ENCODE assay signal across 36 cellular contexts in genomic region chr6:119584088-119584487, GRCh38.
"Had no signal": no experiment of that assay in that cellular context is flagged by ENCODE, and none has a peak within 500 bp of the region (broad histone marks: within the 10 kb centered on the region; RNA-seq: fewer than 3 reads in every experiment).

No MANE protein-coding gene starts in this region.

- FAIRE-seq: astrocyte, bronchial epithelial cell, TTC549 had no signal

- H3K9ac ChIP-seq: SK-N-SH had no signal

- H3K27ac ChIP-seq: adrenal gland, Peyer's patch, SJSA1 had no signal

- DNase-seq: activated CD4-positive, alpha-beta memory T cell treated with anti-CD3 and anti-CD28 coated beads for 36 hours; activated CD4-positive, alpha-beta T cell treated with anti-CD3 and anti-CD28 coated beads for 36 hours; activated CD4-positive, alpha-beta T cell treated with anti-CD3 and anti-CD28 coated beads, Interleukin-2, amount 50 U/mL, for 1 hour; activated CD8-positive, alpha-beta memory T cell treated with anti-CD3 and anti-CD28 coated beads, Interleukin-2, amount 50 U/mL, for 4 hours; activated gamma-delta T cell treated with Interleukin-2 at 50 U/mL for 16 hours; activated naive CD4-positive, alpha-beta T cell treated with anti-CD3 and anti-CD28 coated beads for 36 hours; activated T-cell treated with anti-CD3 and anti-CD28 coated beads for 4 hours; activated T-cell treated with anti-CD3 and anti-CD28 coated beads, Interleukin-2, amount 50 U/mL, for 4 hours; adrenal gland; caudate nucleus; cerebellar nuclear complex; NCI-H1092 treated with DMSO at 0.1 percent for 48 hours; NCI-H146; NCI-H187; NCI-H2029 treated with DMSO at 0.1 percent for 48 hours; NCI-H2107; NCI-H2171; NCI-H510A; NCI-H526; NCI-H774; PC-3; Peyer's patch; RPMI8226; SHP77 treated with DMSO at 0.1 percent for 48 hours; SK-N-SH had no signal

- H3K4me3 Mint-ChIP-seq: activated CD4-positive, alpha-beta memory T cell treated with anti-CD3 and anti-CD28 coated beads for 36 hours; activated CD4-positive, alpha-beta T cell treated with anti-CD3 and anti-CD28 coated beads for 36 hours; activated naive CD4-positive, alpha-beta T cell treated with anti-CD3 and anti-CD28 coated beads for 36 hours; activated T-cell treated with anti-CD3 and anti-CD28 coated beads, Interleukin-2, amount 50 U/mL, for 4 hours; activated T-helper 1 cell treated with anti-CD3 and anti-CD28 coated beads, Interleukin-12 subunit alpha, Interleukin-12 subunit beta, Interleukin-2, Interleukin-4 antibody, amounts not matched to agents 30 ng/mL and 10 ng/mL and 1 ng/mL, durations not matched to agents 14 hours and 24 hours and 36 hours; brain; T-helper 1 cell treated with Interleukin-12 subunit alpha and Interleukin-12 subunit beta and Interleukin-4 antibody, amounts not matched to agents 30 μg/mL and 1 μg/mL, for 36 hours; T-helper 2 cell treated with Interferon-gamma antibody and Interleukin-4, amounts not matched to agents 5 μg/mL and 100 μg/mL, for 36 hours; WTC11 had no signal

- H3K27me3 ChIP-seq: adrenal gland, Peyer's patch, SJSA1 had no signal

- ATAC-seq: activated CD4-positive, alpha-beta T cell treated with anti-CD3 and anti-CD28 coated beads for 36 hours; activated CD4-positive, CD25-positive, alpha-beta regulatory T cell treated with anti-CD3 and anti-CD28 coated beads, Interleukin-2, amount 50 U/mL, for 24 hours; activated naive CD4-positive, alpha-beta T cell treated with anti-CD3 and anti-CD28 coated beads, Interleukin-2, amount 50 U/mL, for 72 hours; activated T-cell treated with anti-CD3 and anti-CD28 coated beads, Interleukin-2, amount 50 U/mL, for 4 hours; PC-3; WTC11 had no signal

- H3K9me3 ChIP-seq: adrenal gland, Peyer's patch, SK-N-SH had no signal

- H3K4me3 ChIP-seq: adrenal gland, Peyer's patch, SJSA1 had no signal

- H3K27me3 Mint-ChIP-seq: activated CD4-positive, alpha-beta memory T cell treated with anti-CD3 and anti-CD28 coated beads for 36 hours; activated CD4-positive, alpha-beta T cell treated with anti-CD3 and anti-CD28 coated beads for 36 hours; brain had no signal

- H3K27ac Mint-ChIP-seq: activated CD4-positive, alpha-beta memory T cell treated with anti-CD3 and anti-CD28 coated beads for 36 hours; activated CD4-positive, alpha-beta T cell treated with anti-CD3 and anti-CD28 coated beads for 36 hours; activated naive CD4-positive, alpha-beta T cell treated with anti-CD3 and anti-CD28 coated beads for 36 hours; activated naive CD4-positive, alpha-beta T cell treated with anti-CD3 and anti-CD28 coated beads, Interleukin-2, amount 50 U/mL, for 72 hours; activated T-helper 1 cell treated with anti-CD3 and anti-CD28 coated beads, Interleukin-12 subunit alpha, Interleukin-12 subunit beta, Interleukin-2, Interleukin-4 antibody, amounts not matched to agents 30 ng/mL and 10 ng/mL and 1 ng/mL, durations not matched to agents 14 hours and 24 hours and 36 hours; brain; T-helper 1 cell treated with Interleukin-12 subunit alpha and Interleukin-12 subunit beta and Interleukin-4 antibody, amounts not matched to agents 30 μg/mL and 1 μg/mL, for 36 hours; T-helper 2 cell treated with Interferon-gamma antibody and Interleukin-4, amounts not matched to agents 5 μg/mL and 100 μg/mL, for 36 hours; WTC11 had no signal

- H3K4me1 Mint-ChIP-seq: activated CD4-positive, alpha-beta T cell treated with anti-CD3 and anti-CD28 coated beads for 36 hours had no signal

- H3K9me3 Mint-ChIP-seq: activated CD4-positive, alpha-beta memory T cell treated with anti-CD3 and anti-CD28 coated beads for 36 hours; activated naive CD4-positive, alpha-beta T cell treated with anti-CD3 and anti-CD28 coated beads for 36 hours; activated naive CD4-positive, alpha-beta T cell treated with anti-CD3 and anti-CD28 coated beads, Interleukin-2, amount 50 U/mL, for 72 hours; activated T-cell treated with anti-CD3 and anti-CD28 coated beads, Interleukin-2, amount 50 U/mL, for 4 hours; activated T-helper 1 cell treated with anti-CD3 and anti-CD28 coated beads, Interleukin-12 subunit alpha, Interleukin-12 subunit beta, Interleukin-2, Interleukin-4 antibody, amounts not matched to agents 30 ng/mL and 10 ng/mL and 1 ng/mL, durations not matched to agents 14 hours and 24 hours and 36 hours; brain; T-helper 1 cell treated with Interleukin-12 subunit alpha and Interleukin-12 subunit beta and Interleukin-4 antibody, amounts not matched to agents 30 μg/mL and 1 μg/mL, for 36 hours; T-helper 2 cell treated with Interferon-gamma antibody and Interleukin-4, amounts not matched to agents 5 μg/mL and 100 μg/mL, for 36 hours; WTC11 had no signal

- H3K36me3 ChIP-seq: adrenal gland, Peyer's patch, SJSA1 had no signal

- H3K36me3 Mint-ChIP-seq: activated CD4-positive, alpha-beta memory T cell treated with anti-CD3 and anti-CD28 coated beads for 36 hours; activated naive CD4-positive, alpha-beta T cell treated with anti-CD3 and anti-CD28 coated beads, Interleukin-2, amount 50 U/mL, for 72 hours; brain; WTC11 had no signal

- H3K4me2 ChIP-seq: SK-N-SH had no signal

- H3K4me1 ChIP-seq: adrenal gland, Peyer's patch, SJSA1 had no signal
